10 cellular contexts compared by ENCODE assay signal in genomic region chr4:37765741-37766140, GRCh38.
DNase-seq lines count a peak whose midpoint lies in the region; ATAC-seq and TF ChIP-seq lines count a peak whose summit lies in the region.
"Had no signal": no experiment of that assay in that cellular context is flagged by ENCODE, and none has a peak within 500 bp of the region (broad histone marks: within the 10 kb centered on the region; RNA-seq: fewer than 3 reads in every experiment).

No MANE protein-coding gene starts in this region.

- H3K4me3 ChIP-seq in ascending aorta: no peak overlapping the region

- DNase-seq in DMS53 treated with DMSO at 0.1 percent for 48 hours (lab: John Stamatoyannopoulos, UW; ENCODE audit: unreplicated experiment): peak; percentile 98
- DNase-seq in NCI-H345 treated with DMSO at 0.1 percent for 48 hours (lab: John Stamatoyannopoulos, UW; ENCODE audit: unreplicated experiment): peak; percentile 23
- DNase-seq in central memory CD4-positive, alpha-beta T cell: no peak
- no peak for DNase-seq in amniotic stem cell (lab: John Stamatoyannopoulos, UW)
- DNase-seq in ascending aorta (ENCODE audit: low spot score in 2 of 2): no peak
- DNase-seq: COR-L47, NCI-H146 had no signal

- no peak overlapping the region for H3K27ac ChIP-seq in ascending aorta

- ATAC-seq in GM18519 (IDR thresholded peaks at IDR 0.05; ENCODE audit: low FRiP score, unreplicated experiment) (peak; percentile 62), HG02884 (IDR thresholded peaks at IDR 0.05; ENCODE audit: unreplicated experiment) (peak; percentile 68), GM21367 (IDR thresholded peaks at IDR 0.05; ENCODE audit: unreplicated experiment) (no peak)

- intact Hi-C loops in ascending aorta (cut with DNase I): no loop called here

- H3K9me3 ChIP-seq in ascending aorta: no peaks in the 10 kb centered on the region

- H3K4me1 ChIP-seq in ascending aorta: no peaks in the 10 kb centered on the region

- no peaks in the 10 kb centered on the region for H3K27me3 ChIP-seq in ascending aorta

- H3K36me3 ChIP-seq in ascending aorta: no peaks in the 10 kb centered on the region

- no peak for TF ChIP-seq CTCF in ascending aorta (IDR thresholded peaks at IDR 0.05)

Comparison
In these comparisons a context has a peak if more than half of its experiments do, and no peak if none do; other contexts are left out.
1. DNase-seq: peak in DMS53 treated with DMSO at 0.1 percent for 48 hours (single experiment) and NCI-H345 treated with DMSO at 0.1 percent for 48 hours (single experiment); none in central memory CD4-positive, alpha-beta T cell (single experiment), amniotic stem cell (single experiment) and ascending aorta (0 of 2).